ENCODE assay signal across 22 cellular contexts in the genomic region with DNA sequence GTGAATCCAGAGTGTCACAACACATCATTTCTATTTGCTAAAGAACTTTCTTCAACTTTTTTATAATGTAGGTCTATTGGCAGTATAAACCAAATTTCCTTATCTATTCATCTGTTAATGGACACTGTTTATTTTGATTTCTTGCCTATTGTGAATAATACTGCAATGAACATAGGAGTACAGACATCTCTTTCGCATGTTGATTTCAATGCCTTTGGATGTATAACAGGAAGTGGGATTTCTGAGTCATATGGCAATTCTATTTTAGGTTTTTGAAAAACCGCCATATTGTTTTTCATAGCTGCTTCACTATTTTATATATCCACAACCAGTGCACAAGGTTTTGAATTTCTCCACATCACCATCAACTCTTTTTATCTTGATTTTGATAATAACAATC.
A peak's percentile ranks its signal among the peaks of the same experiment; 100 is the strongest.
DNase-seq lines count a peak whose midpoint lies in the region; ATAC-seq and TF ChIP-seq lines count a peak whose summit lies in the region.
"Had no signal": no experiment of that assay in that cellular context is flagged by ENCODE, and none has a peak within 500 bp of the region (broad histone marks: within the 10 kb centered on the region; RNA-seq: fewer than 3 reads in every experiment).

No MANE protein-coding gene starts in this region.

- dilution Hi-C loops in IMR-90 (cut with HindIII; ENCODE audit: low sequenced_read_pairs, unreplicated experiment), result no loop called here

- CTCF ChIA-PET in IMR-90 (lab: Yijun Ruan, JAX), result no interaction called here

- H3K4me3 ChIP-seq in IMR-90 (ENCODE audit: insufficient read depth, low read depth, low read length) (no peak overlapping the region), fibroblast of mammary gland (ENCODE audit: control insufficient read depth, low read depth, low read length) (no peak overlapping the region), body of pancreas (no peak overlapping the region)
- H3K4me3 ChIP-seq: cardiac muscle cell, heart left ventricle, upper lobe of right lung had no signal

- H2AK9ac ChIP-seq in IMR-90 (replicated peaks; ENCODE audit: low read depth, low read length, poor library complexity), result no peak overlapping the region

- no peaks in the 10 kb centered on the region for H4K20me1 ChIP-seq in IMR-90 (ENCODE audit: insufficient read depth, low read length)

- no peak overlapping the region for H3K56ac ChIP-seq in IMR-90 (ENCODE audit: extremely low read depth, insufficient read depth, low read length)

- H3K36me3 ChIP-seq in IMR-90 (ENCODE audit: control insufficient read depth, insufficient read depth, low read length) (no peaks in the 10 kb centered on the region), body of pancreas (replicated peaks in 1 of 2; ENCODE audit: insufficient read depth in 1 of 2, low read depth in 2 of 2) (no peaks in the 10 kb centered on the region)
- H3K36me3 ChIP-seq: cardiac muscle cell, heart left ventricle, upper lobe of right lung had no signal

- BruUV-seq in IMR-90 (replicated peaks; lab: Mats Ljungman, UMichigan), result no TSS peak

- H3K27ac ChIP-seq in IMR-90 (ENCODE audit: insufficient read depth, low read length) (no peak overlapping the region), body of pancreas (no peak overlapping the region)
- H3K27ac ChIP-seq: cardiac muscle cell, heart left ventricle, upper lobe of right lung had no signal

- H4K5ac ChIP-seq in IMR-90 (ENCODE audit: low read depth, low read length), result no peak overlapping the region

- no peak overlapping the region for H3K18ac ChIP-seq in IMR-90 (ENCODE audit: low read depth, low read length)

- H3K79me1 ChIP-seq in IMR-90 (ENCODE audit: low read depth in 1 of 2, low read length in 2 of 2), result no peaks in the 10 kb centered on the region

- no peak overlapping the region for H3K4ac ChIP-seq in IMR-90 (ENCODE audit: low read depth, low read length)

- in situ Hi-C loops in IMR-90 (cut with MboI; ENCODE audit: low sequenced_read_pairs), result no loop called here

- no peak overlapping the region for H2AFZ ChIP-seq in IMR-90 (replicated peaks; ENCODE audit: low read length, poor library complexity)

- H3K4me1 ChIP-seq in IMR-90 (ENCODE audit: control insufficient read depth, insufficient read depth, low read length), result no peaks in the 10 kb centered on the region; the same call in 1 of the 2 replicates
- peaks cover 9% of the 10 kb centered on the region for H3K4me1 ChIP-seq in body of pancreas
- H3K4me1 ChIP-seq: upper lobe of right lung had no signal

- no peak overlapping the region for H3K4me2 ChIP-seq in IMR-90 (ENCODE audit: low read depth, low read length)

- H3K27me3 ChIP-seq in IMR-90 (ENCODE audit: control insufficient read depth, insufficient read depth, low read length) (no peaks in the 10 kb centered on the region), body of pancreas (no peaks in the 10 kb centered on the region)
- H3K27me3 ChIP-seq: cardiac muscle cell, heart left ventricle, upper lobe of right lung had no signal

- POLR2A ChIA-PET in IMR-90 (lab: Charles Lee; ENCODE audit: unreplicated experiment), result no interaction called here

- no peak overlapping the region for H4K91ac ChIP-seq in IMR-90 (ENCODE audit: insufficient read depth, low read depth, low read length)

- H3K9ac ChIP-seq in IMR-90 (ENCODE audit: low read depth, low read length), result no peak overlapping the region

- no peak overlapping the region for H4K8ac ChIP-seq in IMR-90 (ENCODE audit: low read depth in 2 of 2, low read length in 2 of 2)

- no peak overlapping the region for H2BK120ac ChIP-seq in IMR-90 (ENCODE audit: low read depth, low read length)

- no peak for TF ChIP-seq POLR2A in IMR-90 (IDR thresholded peaks at IDR 0.05; ENCODE audit: low read depth, low read length)
- no peak for TF ChIP-seq POLR2A in body of pancreas (IDR thresholded peaks at IDR 0.05)

- no peak overlapping the region for H2AK5ac ChIP-seq in IMR-90 (ENCODE audit: low read depth, low read length)

- no peak for TF ChIP-seq RAD21 in IMR-90 (IDR thresholded peaks at IDR 0.05; ENCODE audit: low read length)

- no peak overlapping the region for H3K14ac ChIP-seq in IMR-90 (replicated peaks; ENCODE audit: low read depth, low read length)

- H2BK15ac ChIP-seq in IMR-90 (ENCODE audit: low read depth, low read length), result no peak overlapping the region

- no peak for TF ChIP-seq CTCF in IMR-90 (conservative IDR thresholded peaks at IDR 0.05; ENCODE audit: low read depth, low read length)
- no peak for TF ChIP-seq CTCF in fibroblast of mammary gland (conservative IDR thresholded peaks at IDR 0.05; ENCODE audit: control insufficient read depth, insufficient read depth, low read depth, low read length)
- no peak for TF ChIP-seq CTCF in body of pancreas (IDR thresholded peaks at IDR 0.05)

- H3K23ac ChIP-seq in IMR-90 (ENCODE audit: low read depth, low read length), result no peak overlapping the region

- H3K9me3 ChIP-seq in IMR-90 (ENCODE audit: control insufficient read depth, insufficient read depth, low read length) (no peaks in the 10 kb centered on the region), body of pancreas (no peaks in the 10 kb centered on the region)
- H3K9me3 ChIP-seq: upper lobe of right lung had no signal

- peak; percentile 43 for DNase-seq in A172 (ENCODE audit: low spot score)
- DNase-seq in IMR-90, result peak; percentile 41
- DNase-seq in RPMI7951 (ENCODE audit: low read depth), result peak; percentile 19
- DNase-seq in fibroblast of mammary gland (ENCODE audit: low read depth), result peak; percentile 23
- no peak for DNase-seq in NCI-H226
- no peak for DNase-seq in iPS-NIHi11 (ENCODE audit: low spot score)
- no peak for DNase-seq in body of pancreas
- no peak for DNase-seq in epidermal melanocyte (ENCODE audit: insufficient read length, low spot score)
- DNase-seq: activated CD4-positive, alpha-beta T cell treated with anti-CD3 and anti-CD28 coated beads for 1 hour; activated CD8-positive, alpha-beta T cell treated with anti-CD3 and anti-CD28 coated beads, Interleukin-2, amount 10 ng/mL, durations not matched to agents 7 days and 5 days; activated T-cell treated with anti-CD3 and anti-CD28 coated beads for 4 hours; amniotic stem cell; cortex of kidney; H7; heart left ventricle; Karpas-422; NCI-H1105 treated with DMSO at 0.1 percent for 48 hours; NCI-H2029 treated with DMSO at 0.1 percent for 48 hours; NCI-H446 treated with DMSO at 0.1 percent for 48 hours; occipital lobe; upper lobe of right lung had no signal

- no peak overlapping the region for H2BK20ac ChIP-seq in IMR-90 (ENCODE audit: low read depth, low read length)

- H2BK5ac ChIP-seq in IMR-90 (ENCODE audit: low read depth, low read length, poor library complexity, severe bottlenecking), result no peak overlapping the region

- no CpG with 5 or more reads among the region's 2 CpGs for WGBS in IMR-90 (ENCODE audit: extremely low coverage in 2 of 2, insufficient read length in 1 of 2), 2 experiments
- 89 to 94% methylated on average over 2 of the region's 2 CpGs for WGBS in body of pancreas, 2 donors

- intact Hi-C loops in IMR-90 (cut with micrococcal nuclease), result no loop called here
- intact Hi-C loops in body of pancreas (cut with DNase I), result no loop called here

- ATAC-seq in IMR-90 (ENCODE audit: low read depth) (no peak), body of pancreas (no peak)
- ATAC-seq: activated CD8-positive, alpha-beta T cell treated with anti-CD3 and anti-CD28 coated beads, Interleukin-2, amount 10 ng/mL, durations not matched to agents 7 days and 5 days; heart left ventricle; upper lobe of right lung had no signal

- no peaks in the 10 kb centered on the region for H3K9me1 ChIP-seq in IMR-90 (ENCODE audit: insufficient read depth, low read length)

TF ChIP-seq in IMR-90, 13 proteins besides CTCF, POLR2A, EP300 and RAD21:
- TF ChIP-seq, protein P1, sequence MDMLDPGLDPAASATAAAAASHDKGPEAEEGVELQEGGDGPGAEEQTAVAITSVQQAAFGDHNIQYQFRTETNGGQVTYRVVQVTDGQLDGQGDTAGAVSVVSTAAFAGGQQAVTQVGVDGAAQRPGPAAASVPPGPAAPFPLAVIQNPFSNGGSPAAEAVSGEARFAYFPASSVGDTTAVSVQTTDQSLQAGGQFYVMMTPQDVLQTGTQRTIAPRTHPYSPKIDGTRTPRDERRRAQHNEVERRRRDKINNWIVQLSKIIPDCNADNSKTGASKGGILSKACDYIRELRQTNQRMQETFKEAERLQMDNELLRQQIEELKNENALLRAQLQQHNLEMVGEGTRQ (IDR thresholded peaks at IDR 0.05; ENCODE audit: low read depth, low read length), result no peak

Comparison
In these comparisons a context has a peak if more than half of its experiments do, and no peak if none do; other contexts are left out.
1. DNase-seq: peak in A172 (single experiment), IMR-90 (single experiment), RPMI7951 (single experiment) and fibroblast of mammary gland (single experiment); none in NCI-H226 (single experiment), iPS-NIHi11 (single experiment), body of pancreas (0 of 4) and epidermal melanocyte (single experiment).